ENCODE assay signal across 1 cellular context in genomic region chr9:129140397-129141065, GRCh38.
TF ChIP-seq lines count a peak whose summit lies in the region.

No MANE protein-coding gene starts in this region.

TF ChIP-seq in HepG2, 621 proteins besides CTCF, POLR2A, EP300 and RAD21 (continued from another document):
- TF ChIP-seq ZNF281 (CRISPR knock-in tag; IDR thresholded peaks at IDR 0.05; ENCODE audit: borderline replicate concordance) (peak; percentile 76), ZNF263 (CRISPR knock-in tag; IDR thresholded peaks at IDR 0.05) (peak; percentile 44), MIXL1 (CRISPR knock-in tag; IDR thresholded peaks at IDR 0.05) (no peak), ZNF354B (CRISPR knock-in tag; IDR thresholded peaks at IDR 0.05) (no peak), MXI1 (IDR thresholded peaks at IDR 0.05; ENCODE audit: borderline replicate concordance, low read depth, low read length) (no peak), XRCC5 (optimal IDR thresholded peaks at IDR 0.05; ENCODE audit: low read length) (no peak), MAFF (IDR thresholded peaks at IDR 0.05; ENCODE audit: low read depth, low read length) (no peak), FOXK2 (IDR thresholded peaks at IDR 0.05) (no peak), MTA1 (CRISPR knock-in tag; IDR thresholded peaks at IDR 0.05; ENCODE audit: borderline replicate concordance) (no peak), ZFP82 (CRISPR knock-in tag; IDR thresholded peaks at IDR 0.05; ENCODE audit: borderline replicate concordance) (no peak), ZNF225 (CRISPR knock-in tag; IDR thresholded peaks at IDR 0.05) (peak; percentile 41; the same call in 1 of the 2 replicates), NR1H2 (CRISPR knock-in tag; IDR thresholded peaks at IDR 0.05; ENCODE audit: borderline replicate concordance, low read depth) (no peak)
- TF ChIP-seq, protein P1, sequence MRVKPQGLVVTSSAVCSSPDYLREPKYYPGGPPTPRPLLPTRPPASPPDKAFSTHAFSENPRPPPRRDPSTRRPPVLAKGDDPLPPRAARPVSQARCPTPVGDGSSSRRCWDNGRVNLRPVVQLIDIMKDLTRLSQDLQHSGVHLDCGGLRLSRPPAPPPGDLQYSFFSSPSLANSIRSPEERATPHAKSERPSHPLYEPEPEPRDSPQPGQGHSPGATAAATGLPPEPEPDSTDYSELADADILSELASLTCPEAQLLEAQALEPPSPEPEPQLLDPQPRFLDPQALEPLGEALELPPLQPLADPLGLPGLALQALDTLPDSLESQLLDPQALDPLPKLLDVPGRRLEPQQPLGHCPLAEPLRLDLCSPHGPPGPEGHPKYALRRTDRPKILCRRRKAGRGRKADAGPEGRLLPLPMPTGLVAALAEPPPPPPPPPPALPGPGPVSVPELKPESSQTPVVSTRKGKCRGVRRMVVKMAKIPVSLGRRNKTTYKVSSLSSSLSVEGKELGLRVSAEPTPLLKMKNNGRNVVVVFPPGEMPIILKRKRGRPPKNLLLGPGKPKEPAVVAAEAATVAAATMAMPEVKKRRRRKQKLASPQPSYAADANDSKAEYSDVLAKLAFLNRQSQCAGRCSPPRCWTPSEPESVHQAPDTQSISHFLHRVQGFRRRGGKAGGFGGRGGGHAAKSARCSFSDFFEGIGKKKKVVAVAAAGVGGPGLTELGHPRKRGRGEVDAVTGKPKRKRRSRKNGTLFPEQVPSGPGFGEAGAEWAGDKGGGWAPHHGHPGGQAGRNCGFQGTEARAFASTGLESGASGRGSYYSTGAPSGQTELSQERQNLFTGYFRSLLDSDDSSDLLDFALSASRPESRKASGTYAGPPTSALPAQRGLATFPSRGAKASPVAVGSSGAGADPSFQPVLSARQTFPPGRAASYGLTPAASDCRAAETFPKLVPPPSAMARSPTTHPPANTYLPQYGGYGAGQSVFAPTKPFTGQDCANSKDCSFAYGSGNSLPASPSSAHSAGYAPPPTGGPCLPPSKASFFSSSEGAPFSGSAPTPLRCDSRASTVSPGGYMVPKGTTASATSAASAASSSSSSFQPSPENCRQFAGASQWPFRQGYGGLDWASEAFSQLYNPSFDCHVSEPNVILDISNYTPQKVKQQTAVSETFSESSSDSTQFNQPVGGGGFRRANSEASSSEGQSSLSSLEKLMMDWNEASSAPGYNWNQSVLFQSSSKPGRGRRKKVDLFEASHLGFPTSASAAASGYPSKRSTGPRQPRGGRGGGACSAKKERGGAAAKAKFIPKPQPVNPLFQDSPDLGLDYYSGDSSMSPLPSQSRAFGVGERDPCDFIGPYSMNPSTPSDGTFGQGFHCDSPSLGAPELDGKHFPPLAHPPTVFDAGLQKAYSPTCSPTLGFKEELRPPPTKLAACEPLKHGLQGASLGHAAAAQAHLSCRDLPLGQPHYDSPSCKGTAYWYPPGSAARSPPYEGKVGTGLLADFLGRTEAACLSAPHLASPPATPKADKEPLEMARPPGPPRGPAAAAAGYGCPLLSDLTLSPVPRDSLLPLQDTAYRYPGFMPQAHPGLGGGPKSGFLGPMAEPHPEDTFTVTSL (CRISPR knock-in tag; IDR thresholded peaks at IDR 0.05; ENCODE audit: borderline replicate concordance): no peak
